12 cellular contexts compared by ENCODE assay signal in the genomic region with DNA sequence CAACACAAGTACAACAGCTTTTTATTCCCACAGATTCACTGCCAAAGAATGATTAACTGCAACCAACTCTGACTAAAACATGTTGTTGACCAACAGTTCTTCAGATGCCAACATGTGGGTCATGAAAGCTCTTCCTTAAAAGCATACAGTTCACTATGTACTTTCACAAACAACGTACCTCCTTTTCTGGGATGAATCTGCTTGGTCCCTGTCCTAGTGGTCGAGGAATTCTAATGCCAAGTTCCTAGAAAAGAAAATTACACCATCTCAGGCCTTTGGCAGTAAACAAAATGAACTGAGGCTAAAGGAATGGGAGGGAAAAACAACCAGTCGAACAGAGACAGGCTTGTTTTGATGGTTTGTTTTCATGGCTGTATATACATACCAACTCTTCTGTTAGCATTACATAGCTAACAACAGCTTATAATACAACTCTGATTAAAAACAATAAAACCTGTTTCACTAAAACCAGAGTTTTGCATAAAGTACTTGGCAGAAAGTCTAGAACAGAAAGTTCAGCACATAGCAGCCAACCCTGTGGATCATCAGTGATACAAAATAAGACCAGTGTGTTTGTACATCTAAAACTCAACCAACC.
DNase-seq lines count a peak whose midpoint lies in the region; FAIRE-seq and TF ChIP-seq lines count a peak whose summit lies in the region.
"Had no signal": no experiment of that assay in that cellular context is flagged by ENCODE, and none has a peak within 500 bp of the region (broad histone marks: within the 10 kb centered on the region; RNA-seq: fewer than 3 reads in every experiment).

No MANE protein-coding gene starts in this region.

- peak overlapping the region in 1 of 2 donors; percentile 38 for H3K27ac ChIP-seq in kidney (ENCODE audit: low read depth in 2 of 2, low read length in 2 of 2)

- no peak overlapping the region for H3K9ac ChIP-seq in kidney (ENCODE audit: low read length in 2 of 2)

- H3K4me1 ChIP-seq in kidney (ENCODE audit: control insufficient read depth in 1 of 2, insufficient read depth in 1 of 2, low read depth in 1 of 2, low read length in 2 of 2) = peaks cover 10 to 14% of the 10 kb centered on the region in 2 donors

- FAIRE-seq in kidney (lab: Jason Lieb, UNC) = no peak

- H3K9me3 ChIP-seq in kidney (ENCODE audit: control insufficient read depth in 1 of 2, low read length in 2 of 2) = no peaks in the 10 kb centered on the region
- H3K9me3 ChIP-seq: BE2C had no signal

- intact Hi-C loops in kidney (cut with DNase I) = no loop called here

- DNase-seq in AG10803 (ENCODE audit: low read depth) (peak; percentile 85), amniotic epithelial cell (ENCODE audit: low read depth) (peak; percentile 96), globus pallidus (ENCODE audit: low spot score) (peak; percentile 67), pons (ENCODE audit: low spot score) (peak; percentile 76), kidney (no peak), A172 (ENCODE audit: low spot score) (no peak), NCI-H1436 treated with DMSO at 0.1 percent for 48 hours (lab: John Stamatoyannopoulos, UW) (no peak), cortex of kidney (lab: John Stamatoyannopoulos, UW) (no peak)
- DNase-seq: activated CD8-positive, alpha-beta memory T cell treated with anti-CD3 and anti-CD28 coated beads, Interleukin-2, amount 50 U/mL, for 4 hours; BE2C; retina; SHP77 treated with DMSO at 0.1 percent for 48 hours had no signal

- H3K4me3 ChIP-seq in AG10803 (ENCODE audit: low read length) = no peak overlapping the region
- peak overlapping the region in 1 of 2 donors; percentile 6 for H3K4me3 ChIP-seq in kidney (ENCODE audit: low read length in 2 of 2)

- H3K36me3 ChIP-seq in kidney (ENCODE audit: control insufficient read depth in 1 of 2, insufficient read depth in 2 of 2, low read length in 2 of 2) = peaks cover 11 to 16% of the 10 kb centered on the region in 2 donors
- H3K36me3 ChIP-seq: BE2C had no signal

- TF ChIP-seq CTCF in AG10803 (conservative IDR thresholded peaks at IDR 0.05; ENCODE audit: low read length) (no peak), kidney (IDR thresholded peaks at IDR 0.05; ENCODE audit: borderline replicate concordance, extremely low read depth, insufficient read depth) (no peak)

Comparison
In these comparisons a context has a peak if more than half of its experiments do, and no peak if none do; other contexts are left out.
1. DNase-seq: peak in AG10803 (single experiment), amniotic epithelial cell (single experiment), globus pallidus (single experiment) and pons (single experiment); none in kidney (single experiment), A172 (single experiment), NCI-H1436 treated with DMSO at 0.1 percent for 48 hours (single experiment) and cortex of kidney (single experiment).